In genomic region chr9:124454791-124455443, GRCh38 we compare ENCODE assay signal across 1 cellular context.
TF ChIP-seq lines count a peak whose summit lies in the region.

No MANE protein-coding gene starts in this region.

TF ChIP-seq in HepG2, 621 proteins besides CTCF, POLR2A, EP300 and RAD21:
- no peak for TF ChIP-seq ZFP1 (CRISPR knock-in tag; IDR thresholded peaks at IDR 0.05)
- no peak for TF ChIP-seq SCMH1 (CRISPR knock-in tag; IDR thresholded peaks at IDR 0.05; ENCODE audit: borderline replicate concordance)
- TF ChIP-seq, protein P1, sequence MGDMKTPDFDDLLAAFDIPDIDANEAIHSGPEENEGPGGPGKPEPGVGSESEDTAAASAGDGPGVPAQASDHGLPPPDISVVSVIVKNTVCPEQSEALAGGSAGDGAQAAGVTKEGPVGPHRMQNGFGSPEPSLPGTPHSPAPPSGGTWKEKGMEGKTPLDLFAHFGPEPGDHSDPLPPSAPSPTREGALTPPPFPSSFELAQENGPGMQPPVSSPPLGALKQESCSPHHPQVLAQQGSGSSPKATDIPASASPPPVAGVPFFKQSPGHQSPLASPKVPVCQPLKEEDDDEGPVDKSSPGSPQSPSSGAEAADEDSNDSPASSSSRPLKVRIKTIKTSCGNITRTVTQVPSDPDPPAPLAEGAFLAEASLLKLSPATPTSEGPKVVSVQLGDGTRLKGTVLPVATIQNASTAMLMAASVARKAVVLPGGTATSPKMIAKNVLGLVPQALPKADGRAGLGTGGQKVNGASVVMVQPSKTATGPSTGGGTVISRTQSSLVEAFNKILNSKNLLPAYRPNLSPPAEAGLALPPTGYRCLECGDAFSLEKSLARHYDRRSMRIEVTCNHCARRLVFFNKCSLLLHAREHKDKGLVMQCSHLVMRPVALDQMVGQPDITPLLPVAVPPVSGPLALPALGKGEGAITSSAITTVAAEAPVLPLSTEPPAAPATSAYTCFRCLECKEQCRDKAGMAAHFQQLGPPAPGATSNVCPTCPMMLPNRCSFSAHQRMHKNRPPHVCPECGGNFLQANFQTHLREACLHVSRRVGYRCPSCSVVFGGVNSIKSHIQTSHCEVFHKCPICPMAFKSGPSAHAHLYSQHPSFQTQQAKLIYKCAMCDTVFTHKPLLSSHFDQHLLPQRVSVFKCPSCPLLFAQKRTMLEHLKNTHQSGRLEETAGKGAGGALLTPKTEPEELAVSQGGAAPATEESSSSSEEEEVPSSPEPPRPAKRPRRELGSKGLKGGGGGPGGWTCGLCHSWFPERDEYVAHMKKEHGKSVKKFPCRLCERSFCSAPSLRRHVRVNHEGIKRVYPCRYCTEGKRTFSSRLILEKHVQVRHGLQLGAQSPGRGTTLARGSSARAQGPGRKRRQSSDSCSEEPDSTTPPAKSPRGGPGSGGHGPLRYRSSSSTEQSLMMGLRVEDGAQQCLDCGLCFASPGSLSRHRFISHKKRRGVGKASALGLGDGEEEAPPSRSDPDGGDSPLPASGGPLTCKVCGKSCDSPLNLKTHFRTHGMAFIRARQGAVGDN (CRISPR knock-in tag; IDR thresholded peaks at IDR 0.05), result peak; percentile 16; the same call in 1 of the 2 replicates
TF ChIP-seq in HepG2: peak in this region for 1.
